8 cellular contexts compared by ENCODE assay signal in genomic region chr7:3095046-3095445, GRCh38. TPM values are rescaled to one million over a fixed set of nuclear protein-coding genes. Genes with fewer than 3 reads are reported as not detected.
DNase-seq lines count a peak whose midpoint lies in the region; ATAC-seq lines count a peak whose summit lies in the region.

No MANE protein-coding gene starts in this region.

- no peaks in the 10 kb centered on the region for H3K36me3 Mint-ChIP-seq in IgD-negative memory B cell
- peaks cover 0 to 12% (median 0%) of the 10 kb centered on the region in 5 donors for H3K36me3 Mint-ChIP-seq in naive thymus-derived CD4-positive, alpha-beta T cell

- peak; percentile 62 for ATAC-seq in GM18867 (IDR thresholded peaks at IDR 0.05; ENCODE audit: unreplicated experiment)
- ATAC-seq in naive thymus-derived CD4-positive, alpha-beta T cell, result peak; percentile 82
- ATAC-seq in HG03097 (IDR thresholded peaks at IDR 0.05; ENCODE audit: low FRiP score, unreplicated experiment), result no peak

- H3K4me3 ChIP-seq in naive thymus-derived CD4-positive, alpha-beta T cell (ENCODE audit: low read length), result peak overlapping the region; percentile 49

- peak overlapping the region; percentile 80 for H3K27ac ChIP-seq in naive thymus-derived CD4-positive, alpha-beta T cell (ENCODE audit: low read depth, low read length)

- POLR2A ChIA-PET in naive thymus-derived CD4-positive, alpha-beta T cell (lab: Charles Lee), result interaction anchor here (0.5 to 5.6 kb wide), 11 partner anchors 12 to 1216 kb away, joined by 3 to 59 read pairs (median 4); partner anchors contain the start of gene CARD11

- DNase-seq in activated CD8-positive, alpha-beta memory T cell treated with anti-CD3 and anti-CD28 coated beads, Interleukin-2, amount 50 U/mL, for 48 hours, result peak; percentile 67
- peak in 8 of 9 donors; percentile 42 to 67 (median 58) for DNase-seq in naive thymus-derived CD4-positive, alpha-beta T cell
- no peak for DNase-seq in NCI-H2171 treated with DMSO at 0.1 percent for 48 hours (lab: John Stamatoyannopoulos, UW)
- no peak for DNase-seq in A172 (ENCODE audit: low spot score)
- no peak for DNase-seq in NCI-H2107 treated with DMSO at 0.1 percent for 48 hours (lab: John Stamatoyannopoulos, UW; ENCODE audit: unreplicated experiment)

- H3K27me3 ChIP-seq in naive thymus-derived CD4-positive, alpha-beta T cell (ENCODE audit: control insufficient read depth in 2 of 2, insufficient read depth in 2 of 2, low read length in 2 of 2), result no peaks in the 10 kb centered on the region

- peaks cover 29 to 36% (median 31%) of the 10 kb centered on the region in 3 donors for H3K4me1 Mint-ChIP-seq in IgD-negative memory B cell
- H3K4me1 Mint-ChIP-seq in naive thymus-derived CD4-positive, alpha-beta T cell, result peaks cover 37 to 79% (median 69%) of the 10 kb centered on the region in 7 donors

- H3K9me3 Mint-ChIP-seq in IgD-negative memory B cell, result no peaks in the 10 kb centered on the region
- peaks cover 0 to 1% (median 0%) of the 10 kb centered on the region in 11 donors for H3K9me3 Mint-ChIP-seq in naive thymus-derived CD4-positive, alpha-beta T cell

- H3K9me3 ChIP-seq in naive thymus-derived CD4-positive, alpha-beta T cell (ENCODE audit: control insufficient read depth in 2 of 3, low read length in 3 of 3), result no peaks in the 10 kb centered on the region

- H3K4me3 Mint-ChIP-seq in IgD-negative memory B cell, result peak overlapping the region; percentile 54 to 93 (median 83)
- peak overlapping the region; percentile 80 to 94 (median 88) for H3K4me3 Mint-ChIP-seq in naive thymus-derived CD4-positive, alpha-beta T cell

- CTCF ChIA-PET in naive thymus-derived CD4-positive, alpha-beta T cell (lab: Charles Lee), result interaction anchor here (1.7 to 2.1 kb wide), 2 partner anchors 23 to 30 kb away, joined by 9 read pairs; no protein-coding TSS in a partner anchor

- peaks cover 59 to 66% of the 10 kb centered on the region in 2 donors for H3K4me1 ChIP-seq in naive thymus-derived CD4-positive, alpha-beta T cell (ENCODE audit: control insufficient read depth in 2 of 2, insufficient read depth in 2 of 2, low read length in 2 of 2)

- H3K36me3 ChIP-seq in naive thymus-derived CD4-positive, alpha-beta T cell (ENCODE audit: control insufficient read depth in 2 of 3, insufficient read depth in 3 of 3, low read length in 3 of 3), result peaks cover 0 to 4% (median 0%) of the 10 kb centered on the region in 3 experiments

- intact Hi-C loops in naive thymus-derived CD4-positive, alpha-beta T cell (cut with micrococcal nuclease), result loop anchor here (1.0 to 2.0 kb wide), 2 partner anchors 60 to 192 kb away; no protein-coding TSS in a partner anchor

- H3K27me3 Mint-ChIP-seq in IgD-negative memory B cell, result no peaks in the 10 kb centered on the region
- H3K27me3 Mint-ChIP-seq in naive thymus-derived CD4-positive, alpha-beta T cell, result no peaks in the 10 kb centered on the region

- peak overlapping the region; percentile 62 to 98 (median 96) for H3K27ac Mint-ChIP-seq in IgD-negative memory B cell
- H3K27ac Mint-ChIP-seq in naive thymus-derived CD4-positive, alpha-beta T cell, result peak overlapping the region; percentile 97 to 100 (median 99)

RNA-seq across cellular contexts. Expression of gene CARD11, which starts 51.4 kb away (rescaled TPM):
- polyA plus RNA-seq in IgD-negative memory B cell, result 52.4 TPM
- 100 to 1,000 TPM; 112 to 136 (median 118) TPM for total RNA-seq in naive thymus-derived CD4-positive, alpha-beta T cell
- polyA plus RNA-seq in naive thymus-derived CD4-positive, alpha-beta T cell, result 10 to 100 TPM; 13.3 to 44.5 TPM
- total RNA-seq in A172 (2014; rRNA removed; shearing (Covaris generic)), result 16.9 and 23.0 TPM in 2 replicates

Comparison
In these comparisons a context has a peak if more than half of its experiments do, and no peak if none do; other contexts are left out.
1. DNase-seq: peak in activated CD8-positive, alpha-beta memory T cell treated with anti-CD3 and anti-CD28 coated beads, Interleukin-2, amount 50 U/mL, for 48 hours (single experiment) and naive thymus-derived CD4-positive, alpha-beta T cell (8 of 9); none in NCI-H2171 treated with DMSO at 0.1 percent for 48 hours (single experiment), A172 (single experiment) and NCI-H2107 treated with DMSO at 0.1 percent for 48 hours (single experiment).